Comparison of ENCODE assay signal across 8 cellular contexts in the genomic region with DNA sequence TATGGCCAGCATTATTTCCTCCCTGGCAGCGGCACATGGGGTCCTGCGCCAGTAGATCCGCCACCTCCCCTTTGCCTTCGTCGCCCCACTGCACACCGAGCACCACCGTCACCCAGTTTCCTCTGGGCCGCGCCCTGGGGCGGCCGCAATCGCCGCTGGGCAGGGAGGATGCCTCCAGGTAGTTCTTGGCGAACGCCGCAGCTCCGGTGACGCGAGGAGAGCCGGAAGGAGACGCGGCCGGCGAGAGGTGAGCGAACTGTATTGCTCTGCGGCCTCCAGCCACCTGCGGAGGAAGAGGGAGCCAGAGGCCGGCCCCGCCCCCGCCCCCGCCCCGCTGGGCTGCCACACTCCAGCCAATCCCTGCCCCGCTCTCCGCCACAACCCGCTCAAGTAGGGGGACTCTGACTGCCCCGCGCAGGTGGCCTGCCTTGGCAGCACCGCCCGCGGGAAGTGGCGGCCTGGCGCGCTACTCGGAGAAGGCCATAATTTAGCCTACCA. TPM values are rescaled to one million over a fixed set of nuclear protein-coding genes. Genes with fewer than 3 reads are reported as not detected.
DNase-seq lines count a peak whose midpoint lies in the region; ATAC-seq lines count a peak whose summit lies in the region.

No MANE protein-coding gene starts in this region.

- H3K4me1 ChIP-seq in iPS-15b (ENCODE audit: control insufficient read depth, insufficient read depth, low read length): no peaks in the 10 kb centered on the region

- ATAC-seq in GM18517 (IDR thresholded peaks at IDR 0.05; ENCODE audit: unreplicated experiment) (peak; percentile 74), HG02678 (IDR thresholded peaks at IDR 0.05; ENCODE audit: unreplicated experiment) (peak; percentile 90), GM18870 (IDR thresholded peaks at IDR 0.05; ENCODE audit: unreplicated experiment) (no peak)

- DNase-seq in NCI-H510A (lab: John Stamatoyannopoulos, UW): peak; percentile 70
- DNase-seq in activated effector memory CD4-positive, alpha-beta T cell treated with Interleukin-2 at 50 U/mL for 16 hours: peak; percentile 46
- DNase-seq in stimulated activated CD4-positive, alpha-beta T cell treated with anti-CD3 and anti-CD28 coated beads, Interleukin-4, amount 100 ng/mL, for 1 hour: peak; percentile 39
- DNase-seq in MG63: no peak

- H3K9me3 ChIP-seq in iPS-15b (ENCODE audit: control insufficient read depth, insufficient read depth, low read length): no peaks in the 10 kb centered on the region
- no peaks in the 10 kb centered on the region for H3K9me3 ChIP-seq in MG63

- no peak overlapping the region for H3K9ac ChIP-seq in iPS-15b (ENCODE audit: low read depth, low read length)

- H3K27me3 ChIP-seq in iPS-15b (ENCODE audit: control insufficient read depth, insufficient read depth, low read length) (peaks cover 88% of the 10 kb centered on the region), MG63 (peaks cover 24% of the 10 kb centered on the region)

- no peaks in the 10 kb centered on the region for H3K36me3 ChIP-seq in iPS-15b (ENCODE audit: control insufficient read depth, insufficient read depth, low read length)
- H3K36me3 ChIP-seq in MG63: no peaks in the 10 kb centered on the region

- H3K4me3 ChIP-seq in iPS-15b (ENCODE audit: low read depth, low read length) (peak overlapping the region; percentile 46), MG63 (no peak overlapping the region; the same call in 1 of the 2 replicates)

RNA-seq across cellular contexts. Expression of a gene that starts 11.8 kb away (rescaled TPM):
- total RNA-seq in MG63 (2014; rRNA removed; shearing (Covaris generic); ENCODE audit: low replicate concordance): 0.67 and 3.3 TPM in 2 replicates

RNA-seq across cellular contexts. Expression of a gene that starts 28.1 kb away (rescaled TPM):
- 9.1 and 10.0 TPM in 2 replicates for total RNA-seq in MG63 (2014; rRNA removed; shearing (Covaris generic); ENCODE audit: low replicate concordance)
